ENCODE assay signal across 32 cellular contexts in genomic region chr9:127241354-127241753, GRCh38.
"Had no signal": no experiment of that assay in that cellular context is flagged by ENCODE, and none has a peak within 500 bp of the region (broad histone marks: within the 10 kb centered on the region; RNA-seq: fewer than 3 reads in every experiment).

No MANE protein-coding gene starts in this region.

- H3K36me3 ChIP-seq: adrenal gland, gastrocnemius medialis, ovary, prostate gland, sigmoid colon, thyroid gland, upper lobe of right lung had no signal

- H3K27ac ChIP-seq: adrenal gland, body of pancreas, coronary artery, gastrocnemius medialis, left ventricle myocardium inferior, ovary, prostate gland, sigmoid colon, thyroid gland, upper lobe of right lung, VCaP had no signal

- H3K4me3 Mint-ChIP-seq: activated CD4-positive, alpha-beta memory T cell treated with anti-CD3 and anti-CD28 coated beads for 36 hours; activated naive CD4-positive, alpha-beta T cell treated with anti-CD3 and anti-CD28 coated beads for 36 hours; activated naive CD8-positive, alpha-beta T cell treated with anti-CD3 and anti-CD28 coated beads for 36 hours; activated T-helper 1 cell treated with anti-CD3 and anti-CD28 coated beads, Interleukin-12 subunit alpha, Interleukin-12 subunit beta, Interleukin-2, Interleukin-4 antibody, amounts not matched to agents 30 ng/mL and 10 ng/mL and 1 ng/mL, durations not matched to agents 14 hours and 24 hours and 36 hours; stimulated activated memory B cell treated with anti-CD40 and anti-IgM and Interleukin-4, amounts not matched to agents 10 μg/mL and 1 μg/mL and 100 μg/mL, for 72 hours; stimulated activated naive CD8-positive, alpha-beta T cell treated with anti-CD3 and anti-CD28 coated beads, Interleukin-15, amount 100 ng/mL, for 72 hours had no signal

- H3K27me3 ChIP-seq: adrenal gland, body of pancreas, dorsolateral prefrontal cortex, gastrocnemius medialis, ovary, sigmoid colon, thyroid gland, upper lobe of right lung had no signal

- H3K9me3 Mint-ChIP-seq: activated CD4-positive, alpha-beta memory T cell treated with anti-CD3 and anti-CD28 coated beads for 36 hours; activated naive CD4-positive, alpha-beta T cell treated with anti-CD3 and anti-CD28 coated beads for 36 hours; activated naive CD8-positive, alpha-beta T cell treated with anti-CD3 and anti-CD28 coated beads for 36 hours; activated T-helper 1 cell treated with anti-CD3 and anti-CD28 coated beads, Interleukin-12 subunit alpha, Interleukin-12 subunit beta, Interleukin-2, Interleukin-4 antibody, amounts not matched to agents 30 ng/mL and 10 ng/mL and 1 ng/mL, durations not matched to agents 14 hours and 24 hours and 36 hours; nephron; stimulated activated memory B cell treated with anti-CD40 and anti-IgM and Interleukin-4, amounts not matched to agents 10 μg/mL and 1 μg/mL and 100 μg/mL, for 72 hours; stimulated activated naive CD8-positive, alpha-beta T cell treated with anti-CD3 and anti-CD28 coated beads, Interleukin-15, amount 100 ng/mL, for 72 hours had no signal

- H3K4me1 ChIP-seq: prostate gland, upper lobe of right lung had no signal

- H3K27me3 Mint-ChIP-seq: activated CD4-positive, alpha-beta memory T cell treated with anti-CD3 and anti-CD28 coated beads for 36 hours; stimulated activated memory B cell treated with anti-CD40 and anti-IgM and Interleukin-4, amounts not matched to agents 10 μg/mL and 1 μg/mL and 100 μg/mL, for 72 hours had no signal

- H3K4me1 Mint-ChIP-seq: stimulated activated naive CD8-positive, alpha-beta T cell treated with anti-CD3 and anti-CD28 coated beads, Interleukin-15, amount 100 ng/mL, for 72 hours had no signal

- H3K27ac Mint-ChIP-seq: activated CD4-positive, alpha-beta memory T cell treated with anti-CD3 and anti-CD28 coated beads for 36 hours; activated naive CD4-positive, alpha-beta T cell treated with anti-CD3 and anti-CD28 coated beads for 36 hours; activated naive CD8-positive, alpha-beta T cell treated with anti-CD3 and anti-CD28 coated beads for 36 hours; activated T-helper 1 cell treated with anti-CD3 and anti-CD28 coated beads, Interleukin-12 subunit alpha, Interleukin-12 subunit beta, Interleukin-2, Interleukin-4 antibody, amounts not matched to agents 30 ng/mL and 10 ng/mL and 1 ng/mL, durations not matched to agents 14 hours and 24 hours and 36 hours; nephron; stimulated activated memory B cell treated with anti-CD40 and anti-IgM and Interleukin-4, amounts not matched to agents 10 μg/mL and 1 μg/mL and 100 μg/mL, for 72 hours; stimulated activated naive CD8-positive, alpha-beta T cell treated with anti-CD3 and anti-CD28 coated beads, Interleukin-15, amount 100 ng/mL, for 72 hours had no signal

- H3K9me3 ChIP-seq: adrenal gland, body of pancreas, gastrocnemius medialis, left ventricle myocardium inferior, ovary, prostate gland, sigmoid colon, thyroid gland, upper lobe of right lung had no signal

- FAIRE-seq: small intestine had no signal

- H3K4me3 ChIP-seq: adrenal gland, body of pancreas, coronary artery, dorsolateral prefrontal cortex, gastrocnemius medialis, left ventricle myocardium inferior, lung, ovary, prostate gland, sigmoid colon, thyroid gland, upper lobe of right lung had no signal

- DNase-seq: activated CD4-positive, alpha-beta memory T cell treated with anti-CD3 and anti-CD28 coated beads for 36 hours; activated CD4-positive, alpha-beta T cell treated with anti-CD3 and anti-CD28 coated beads for 48 hours; activated CD8-positive, alpha-beta memory T cell treated with anti-CD3 and anti-CD28 coated beads, Interleukin-2, amount 50 U/mL, for 4 hours; activated effector memory CD4-positive, alpha-beta T cell treated with anti-CD3 and anti-CD28 coated beads, Interleukin-2, amount 50 U/mL, for 16 hours; activated naive CD4-positive, alpha-beta T cell treated with anti-CD3 and anti-CD28 coated beads for 36 hours; activated naive CD8-positive, alpha-beta T cell treated with anti-CD3 and anti-CD28 coated beads for 36 hours; activated T-cell treated with anti-CD3 and anti-CD28 coated beads, Interleukin-2, amount 50 U/mL, for 1 hour; adrenal gland; aorta; body of pancreas; dorsolateral prefrontal cortex; effector memory CD4-positive, alpha-beta T cell; erythroblast; gastrocnemius medialis; hippocampal formation; left ventricle myocardium inferior; ovary; sigmoid colon; small intestine; stimulated activated CD4-positive, alpha-beta T cell treated with anti-CD3 and anti-CD28 coated beads, Interleukin-4, amount 100 ng/mL, for 4 hours; stimulated activated CD8-positive, alpha-beta memory T cell treated with anti-CD3 and anti-CD28 coated beads, Interleukin-4, amount 100 ng/mL, for 48 hours; stimulated activated naive CD8-positive, alpha-beta T cell treated with anti-CD3 and anti-CD28 coated beads, Interleukin-15, amount 100 ng/mL, for 72 hours; thyroid gland; upper lobe of right lung had no signal

- H3K36me3 Mint-ChIP-seq: activated CD4-positive, alpha-beta memory T cell treated with anti-CD3 and anti-CD28 coated beads for 36 hours; activated naive CD8-positive, alpha-beta T cell treated with anti-CD3 and anti-CD28 coated beads for 36 hours; stimulated activated memory B cell treated with anti-CD40 and anti-IgM and Interleukin-4, amounts not matched to agents 10 μg/mL and 1 μg/mL and 100 μg/mL, for 72 hours had no signal

- ATAC-seq: activated CD4-positive, CD25-positive, alpha-beta regulatory T cell treated with anti-CD3 and anti-CD28 coated beads, Interleukin-2, amount 50 U/mL, for 24 hours; body of pancreas; gastrocnemius medialis; stimulated activated memory B cell treated with anti-CD40 and anti-IgM and Interleukin-4, amounts not matched to agents 10 μg/mL and 1 μg/mL and 100 μg/mL, for 72 hours; stimulated activated naive CD8-positive, alpha-beta T cell treated with anti-CD3 and anti-CD28 coated beads, Interleukin-15, amount 100 ng/mL, for 72 hours; upper lobe of right lung had no signal
